In genomic region chr5:165325201-165325600, GRCh38 we compare ENCODE assay signal across 24 cellular contexts.
A peak's percentile ranks its signal among the peaks of the same experiment; 100 is the strongest.
DNase-seq lines count a peak whose midpoint lies in the region; ATAC-seq, FAIRE-seq and TF ChIP-seq lines count a peak whose summit lies in the region.
"Had no signal": no experiment of that assay in that cellular context is flagged by ENCODE, and none has a peak within 500 bp of the region (broad histone marks: within the 10 kb centered on the region; RNA-seq: fewer than 3 reads in every experiment).

No MANE protein-coding gene starts in this region.

- no TSS peak for BruUV-seq in endothelial cell of umbilical vein (replicated peaks; lab: Mats Ljungman, UMichigan)

- H3K27ac ChIP-seq in endothelial cell of umbilical vein (ENCODE audit: insufficient read depth, low read depth, low read length) (no peak overlapping the region), keratinocyte (ENCODE audit: control insufficient read depth, insufficient read depth, low read length) (peak overlapping the region; percentile 48), aorta (ENCODE audit: low read depth in 1 of 2, low read length in 2 of 2) (no peak overlapping the region)
- H3K27ac ChIP-seq: colonic mucosa, heart right ventricle, HL-60, ovary, sigmoid colon, upper lobe of right lung had no signal

- no peaks in the 10 kb centered on the region for H3K27me3 ChIP-seq in endothelial cell of umbilical vein (ENCODE audit: control insufficient read depth in 2 of 2, insufficient read depth in 2 of 2, low read length in 2 of 2)
- no peaks in the 10 kb centered on the region for H3K27me3 ChIP-seq in keratinocyte (ENCODE audit: control insufficient read depth, extremely low read depth, insufficient read depth, low read length)
- H3K27me3 ChIP-seq in aorta (ENCODE audit: control insufficient read depth in 1 of 2, insufficient read depth in 2 of 2, low read length in 1 of 2) = no peaks in the 10 kb centered on the region
- H3K27me3 ChIP-seq: colonic mucosa, heart right ventricle, sigmoid colon, upper lobe of right lung had no signal

- TF ChIP-seq POLR2A in endothelial cell of umbilical vein (IDR thresholded peaks at IDR 0.05; ENCODE audit: low read depth, low read length) = no peak

- H4K20me1 ChIP-seq in endothelial cell of umbilical vein (replicated peaks; ENCODE audit: control insufficient read depth, extremely low read depth, insufficient read depth, low read length) (no peaks in the 10 kb centered on the region), keratinocyte (ENCODE audit: control insufficient read depth, extremely low read depth, insufficient read depth, low read length) (no peaks in the 10 kb centered on the region)

- ATAC-seq in aorta (ENCODE audit: low FRiP score) (no peak), GM21390 (IDR thresholded peaks at IDR 0.05; ENCODE audit: unreplicated experiment) (no peak)
- ATAC-seq: heart right ventricle; naive thymus-derived CD4-positive, alpha-beta T cell; upper lobe of right lung had no signal

- no peaks in the 10 kb centered on the region for H3K9me3 Mint-ChIP-seq in activated T-cell treated with anti-CD3 and anti-CD28 coated beads, Interleukin-2, amount 50 U/mL, for 24 hours

- FAIRE-seq in RCC 7860 (lab: Jason Lieb, UNC) (peak; percentile 92), endothelial cell of umbilical vein (lab: Jason Lieb, UNC) (no peak), keratinocyte (lab: Jason Lieb, UNC) (peak; percentile 90)
- FAIRE-seq: endometrium, GM18507 had no signal

- intact Hi-C loops in endothelial cell of umbilical vein (cut with micrococcal nuclease) = no loop called here
- intact Hi-C loops in aorta (cut with DNase I) = no loop called here

- no peaks in the 10 kb centered on the region for H3K79me2 ChIP-seq in endothelial cell of umbilical vein (ENCODE audit: control insufficient read depth, insufficient read depth, low read length)
- H3K79me2 ChIP-seq in keratinocyte (ENCODE audit: control insufficient read depth, insufficient read depth, low read length) = no peaks in the 10 kb centered on the region

- CTCF ChIA-PET in endothelial cell of umbilical vein (lab: Charles Lee) = no interaction called here

- DNase-seq in HCEC 1CT (peak; percentile 62), RCC 7860 (ENCODE audit: low spot score) (peak; percentile 74), endothelial cell of umbilical vein (ENCODE audit: low read depth, low spot score) (peak; percentile 3), keratinocyte (ENCODE audit: low read depth, low spot score) (no peak), epidermal melanocyte (ENCODE audit: insufficient read length, low spot score) (no peak), aorta (no peak)
- no peak for DNase-seq in activated T-cell treated with anti-CD3 and anti-CD28 coated beads, Interleukin-2, amount 50 U/mL, for 24 hours
- DNase-seq: activated CD4-positive, alpha-beta T cell treated with anti-CD3 and anti-CD28 coated beads, Interleukin-2, amount 50 U/mL, for 1 hour; activated naive CD4-positive, alpha-beta T cell; anterior cingulate cortex; colonic mucosa; DND-41; H9; heart right ventricle; KBM-7; naive thymus-derived CD4-positive, alpha-beta T cell; NCI-H1105; ovary; sigmoid colon; upper lobe of right lung had no signal

- H3K9ac ChIP-seq in endothelial cell of umbilical vein (replicated peaks; ENCODE audit: extremely low read depth, insufficient read depth, low read length) (no peak overlapping the region), keratinocyte (ENCODE audit: control insufficient read depth, extremely low read depth, insufficient read depth, low read length) (no peak overlapping the region)

- H3K27me3 Mint-ChIP-seq in activated T-cell treated with anti-CD3 and anti-CD28 coated beads, Interleukin-2, amount 50 U/mL, for 24 hours = no peaks in the 10 kb centered on the region
- H3K27me3 Mint-ChIP-seq: naive thymus-derived CD4-positive, alpha-beta T cell had no signal

- WGBS in aorta, 2 donors = 74 to 75% methylated on average over 1 of the region's 1 CpG

- no peaks in the 10 kb centered on the region for H3K36me3 ChIP-seq in endothelial cell of umbilical vein (ENCODE audit: control insufficient read depth in 2 of 2, extremely low read depth in 1 of 2, insufficient read depth in 2 of 2, low read length in 2 of 2)
- no peaks in the 10 kb centered on the region for H3K36me3 ChIP-seq in keratinocyte (ENCODE audit: control insufficient read depth in 2 of 2, extremely low read depth in 1 of 2, insufficient read depth in 2 of 2, low read length in 2 of 2)
- no peaks in the 10 kb centered on the region for H3K36me3 ChIP-seq in aorta (ENCODE audit: control insufficient read depth in 1 of 2, insufficient read depth in 2 of 2, low read length in 1 of 2)
- H3K36me3 ChIP-seq: colonic mucosa, heart right ventricle, ovary, sigmoid colon, upper lobe of right lung had no signal

- dilution Hi-C loops in endothelial cell of umbilical vein (cut with MboI; ENCODE audit: extremely low pct_ligation_motif_present, low sequenced_read_pairs) = no loop called here
- dilution Hi-C loops in keratinocyte (cut with MboI; ENCODE audit: extremely low pct_ligation_motif_present, low sequenced_read_pairs) = no loop called here

- H3K4me2 ChIP-seq in endothelial cell of umbilical vein (ENCODE audit: insufficient read depth, low read length) = no peak overlapping the region
- H3K4me2 ChIP-seq in keratinocyte (ENCODE audit: control insufficient read depth, extremely low read depth, insufficient read depth, low read depth, low read length) = no peak overlapping the region

- H3K9me3 ChIP-seq in endothelial cell of umbilical vein (replicated peaks; ENCODE audit: control insufficient read depth, insufficient read depth, low read length) = no peaks in the 10 kb centered on the region
- H3K9me3 ChIP-seq in keratinocyte (ENCODE audit: control insufficient read depth, low read depth, low read length) = no peaks in the 10 kb centered on the region
- H3K9me3 ChIP-seq in aorta (ENCODE audit: control insufficient read depth, low read length) = no peaks in the 10 kb centered on the region
- H3K9me3 ChIP-seq: colonic mucosa, heart right ventricle, ovary, sigmoid colon, upper lobe of right lung had no signal

- H3K4me1 Mint-ChIP-seq in activated T-cell treated with anti-CD3 and anti-CD28 coated beads, Interleukin-2, amount 50 U/mL, for 24 hours (ENCODE audit: low read depth) = no peaks in the 10 kb centered on the region
- H3K4me1 Mint-ChIP-seq: naive thymus-derived CD4-positive, alpha-beta T cell had no signal

- H3K4me1 ChIP-seq in endothelial cell of umbilical vein (ENCODE audit: control insufficient read depth, extremely low read depth, insufficient read depth, low read length) (peaks cover 9% of the 10 kb centered on the region), keratinocyte (ENCODE audit: control insufficient read depth, extremely low read depth, insufficient read depth, low read length) (peaks cover 12% of the 10 kb centered on the region), aorta (ENCODE audit: control insufficient read depth in 1 of 2, insufficient read depth in 2 of 2, low read length in 2 of 2) (no peaks in the 10 kb centered on the region)
- H3K4me1 ChIP-seq: colonic mucosa, heart right ventricle, sigmoid colon, upper lobe of right lung had no signal

- no peaks in the 10 kb centered on the region for H3K36me3 Mint-ChIP-seq in activated T-cell treated with anti-CD3 and anti-CD28 coated beads, Interleukin-2, amount 50 U/mL, for 24 hours (ENCODE audit: low read depth)
- H3K36me3 Mint-ChIP-seq: naive thymus-derived CD4-positive, alpha-beta T cell had no signal

- H3K4me3 ChIP-seq in endothelial cell of umbilical vein (replicated peaks in 1 of 3; ENCODE audit: insufficient read depth in 1 of 3, low read depth in 1 of 3, low read length in 3 of 3) = no peak overlapping the region
- no peak overlapping the region for H3K4me3 ChIP-seq in keratinocyte (ENCODE audit: control insufficient read depth in 2 of 3, extremely low read depth in 1 of 3, insufficient read depth in 2 of 3, low read depth in 1 of 3, low read length in 3 of 3)
- H3K4me3 ChIP-seq in aorta (ENCODE audit: low read length in 2 of 2) = no peak overlapping the region
- H3K4me3 ChIP-seq: colonic mucosa, heart right ventricle, ovary, sigmoid colon, upper lobe of right lung had no signal

- TF ChIP-seq CTCF in endothelial cell of umbilical vein (IDR thresholded peaks at IDR 0.05; ENCODE audit: extremely low read depth in 1 of 2, insufficient read depth in 1 of 2, low read depth in 1 of 2, low read length in 2 of 2) = no peak
- no peak for TF ChIP-seq CTCF in keratinocyte (optimal IDR thresholded peaks at IDR 0.05 in 1 of 3, IDR thresholded peaks at IDR 0.05 in 1 of 3, conservative IDR thresholded peaks at IDR 0.05 in 1 of 3; ENCODE audit: extremely low read depth in 1 of 3, insufficient read depth in 2 of 3, low read length in 3 of 3)

- POLR2A ChIA-PET in endothelial cell of umbilical vein (lab: Charles Lee) = no interaction called here

- H3K4me3 Mint-ChIP-seq in activated T-cell treated with anti-CD3 and anti-CD28 coated beads, Interleukin-2, amount 50 U/mL, for 24 hours = no peak overlapping the region
- H3K4me3 Mint-ChIP-seq: H9; naive thymus-derived CD4-positive, alpha-beta T cell had no signal

- H2AFZ ChIP-seq in endothelial cell of umbilical vein (ENCODE audit: low read depth, low read length) (no peak overlapping the region), keratinocyte (ENCODE audit: control insufficient read depth, low read length) (no peak overlapping the region)

- no peaks in the 10 kb centered on the region for H3K9me1 ChIP-seq in endothelial cell of umbilical vein (replicated peaks; ENCODE audit: control insufficient read depth, extremely low read depth, insufficient read depth, low read length)
- no peaks in the 10 kb centered on the region for H3K9me1 ChIP-seq in keratinocyte (ENCODE audit: control insufficient read depth, extremely low read depth, insufficient read depth, low read length)

- H3K27ac Mint-ChIP-seq in activated T-cell treated with anti-CD3 and anti-CD28 coated beads, Interleukin-2, amount 50 U/mL, for 24 hours = no peak overlapping the region
- H3K27ac Mint-ChIP-seq: H9; naive thymus-derived CD4-positive, alpha-beta T cell had no signal

TF ChIP-seq in endothelial cell of umbilical vein, 7 proteins besides CTCF, POLR2A, EP300 and RAD21:
- TF ChIP-seq, protein P1, sequence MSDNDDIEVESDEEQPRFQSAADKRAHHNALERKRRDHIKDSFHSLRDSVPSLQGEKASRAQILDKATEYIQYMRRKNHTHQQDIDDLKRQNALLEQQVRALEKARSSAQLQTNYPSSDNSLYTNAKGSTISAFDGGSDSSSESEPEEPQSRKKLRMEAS (IDR thresholded peaks at IDR 0.05; ENCODE audit: insufficient read depth, insufficient read length) = no peak
- TF ChIP-seq JUN (IDR thresholded peaks at IDR 0.05; ENCODE audit: borderline replicate concordance, insufficient read depth, insufficient read length, low read depth) (no peak), EZH2 (IDR thresholded peaks at IDR 0.05; ENCODE audit: borderline replicate concordance, low read depth, low read length, severe bottlenecking) (no peak), MYC (IDR thresholded peaks at IDR 0.05; ENCODE audit: low read depth, low read length) (no peak), GATA2 (IDR thresholded peaks at IDR 0.05; ENCODE audit: insufficient read depth, insufficient read length, low read depth, low read length) (no peak)
TF ChIP-seq in endothelial cell of umbilical vein: peak in this region for 0.

Comparison
In these comparisons a context has a peak if more than half of its experiments do, and no peak if none do; other contexts are left out.
1. DNase-seq: peak in HCEC 1CT (single experiment), RCC 7860 (single experiment) and endothelial cell of umbilical vein (single experiment); none in keratinocyte (single experiment), epidermal melanocyte (single experiment), aorta (0 of 2) and activated T-cell treated with anti-CD3 and anti-CD28 coated beads, Interleukin-2, amount 50 U/mL, for 24 hours (single experiment).